15 cellular contexts compared by ENCODE assay signal in genomic region chr4:151690164-151690856, GRCh38.
DNase-seq lines count a peak whose midpoint lies in the region; TF ChIP-seq lines count a peak whose summit lies in the region.
"Had no signal": no experiment of that assay in that cellular context is flagged by ENCODE, and none has a peak within 500 bp of the region (broad histone marks: within the 10 kb centered on the region; RNA-seq: fewer than 3 reads in every experiment).

No MANE protein-coding gene starts in this region.

- peaks cover 12% of the 10 kb centered on the region for H3K36me3 Mint-ChIP-seq in endodermal cell (ENCODE audit: low read depth)

- no peaks in the 10 kb centered on the region for H3K27me3 Mint-ChIP-seq in endodermal cell (ENCODE audit: insufficient read depth)

- H3K9me2 ChIP-seq in Karpas-422 (replicated peaks; ENCODE audit: insufficient read depth, low read length) = no peaks in the 10 kb centered on the region

- no peak overlapping the region for H3K9ac ChIP-seq in Karpas-422 (ENCODE audit: low read length)
- H3K9ac ChIP-seq in endodermal cell (ENCODE audit: extremely low read depth, low read length, poor library complexity, severe bottlenecking) = no peak overlapping the region

- no peak overlapping the region for H3K4me2 ChIP-seq in Karpas-422 (ENCODE audit: low read depth, low read length, poor library complexity, severe bottlenecking)

- H3K4me3 Mint-ChIP-seq in endodermal cell = no peak overlapping the region

- no peaks in the 10 kb centered on the region for H3K36me3 ChIP-seq in Karpas-422 (ENCODE audit: insufficient read depth, low read length)
- no peaks in the 10 kb centered on the region for H3K36me3 ChIP-seq in endodermal cell (ENCODE audit: control insufficient read depth, insufficient read depth, low read length)
- H3K36me3 ChIP-seq: pancreas had no signal

- H3K4me1 ChIP-seq in Karpas-422 (ENCODE audit: low read length) = peaks cover 12% of the 10 kb centered on the region
- peaks cover 13% of the 10 kb centered on the region for H3K4me1 ChIP-seq in endodermal cell (ENCODE audit: control insufficient read depth, insufficient read depth, low read length)
- H3K4me1 ChIP-seq: pancreas had no signal

- no peaks in the 10 kb centered on the region for H3K9me3 Mint-ChIP-seq in endodermal cell

- no peaks in the 10 kb centered on the region for H4K20me1 ChIP-seq in Karpas-422 (ENCODE audit: insufficient read depth, low read depth, low read length)

- no peaks in the 10 kb centered on the region for H3K79me2 ChIP-seq in Karpas-422 (ENCODE audit: low read length)

- H3K27ac Mint-ChIP-seq in endodermal cell = peak overlapping the region; percentile 6

- no peak overlapping the region for H2AFZ ChIP-seq in Karpas-422 (ENCODE audit: low read length)

- WGBS in endodermal cell (ENCODE audit: insufficient coverage in 1 of 2, insufficient read length in 1 of 2), 2 experiments = 78% methylated on average over 4 of the region's 4 CpGs; no CpG with 5 or more reads in 1 of the 2 experiments

- no peak for TF ChIP-seq CTCF in AG04449 (IDR thresholded peaks at IDR 0.05; ENCODE audit: insufficient read depth, low read length, missing control alignments)
- TF ChIP-seq CTCF in endodermal cell (conservative IDR thresholded peaks at IDR 0.05) = no peak

- H3K27me3 ChIP-seq in Karpas-422 (ENCODE audit: low read length) (no peaks in the 10 kb centered on the region), endodermal cell (ENCODE audit: control insufficient read depth, insufficient read depth, low read length, poor library complexity, severe bottlenecking) (no peaks in the 10 kb centered on the region)
- H3K27me3 ChIP-seq: pancreas had no signal

- CTCF ChIA-PET in AG04449 (lab: Yijun Ruan, JAX) = interaction anchor here (1.1 to 2.1 kb wide), 2 partner anchors 15 to 414 kb away, joined by 3 to 7 read pairs; partner anchors contain the start of gene PRSS48

- no peak overlapping the region for H3K27ac ChIP-seq in Karpas-422 (ENCODE audit: low read length)
- peak overlapping the region; percentile 65 for H3K27ac ChIP-seq in endodermal cell (ENCODE audit: low read depth, low read length)
- H3K27ac ChIP-seq: pancreas had no signal

- H3K9me3 ChIP-seq in Karpas-422 (ENCODE audit: low read length) = no peaks in the 10 kb centered on the region
- no peaks in the 10 kb centered on the region for H3K9me3 ChIP-seq in endodermal cell (ENCODE audit: control insufficient read depth, low read length)
- H3K9me3 ChIP-seq: pancreas had no signal

- DNase-seq in AG04449 (ENCODE audit: low read depth, low spot score) = peak; percentile 29
- peak; percentile 51 for DNase-seq in Karpas-422
- no peak for DNase-seq in endodermal cell
- peak; percentile 41 for DNase-seq in myocyte (ENCODE audit: low read depth)
- DNase-seq in islet precursor cell = no peak
- no peak for DNase-seq in NCI-H1694 treated with DMSO at 0.1 percent for 48 hours (lab: John Stamatoyannopoulos, UW)
- DNase-seq in NCI-H345 treated with DMSO at 0.1 percent for 48 hours (lab: John Stamatoyannopoulos, UW; ENCODE audit: unreplicated experiment) = no peak
- no peak for DNase-seq in H4 (ENCODE audit: low spot score)
- DNase-seq: activated CD4-positive, alpha-beta T cell treated with anti-CD3 and anti-CD28 coated beads for 1 hour; activated gamma-delta T cell treated with Interleukin-2 at 50 U/mL for 16 hours; AML-193; effector memory CD4-positive, alpha-beta T cell; GDM1; KG1; pancreas had no signal

- POLR2A ChIA-PET in AG04449 (lab: Yijun Ruan, JAX) = interaction anchor here (0.6 kb wide), 2 partner anchors 13 to 18 kb away, joined by 3 read pairs; no protein-coding TSS in a partner anchor

- H3K4me1 Mint-ChIP-seq in endodermal cell = peaks cover 7% of the 10 kb centered on the region

- H3K4me3 ChIP-seq in AG04449 (ENCODE audit: low read depth, low read length) = no peak overlapping the region; the same call in 1 of the 2 replicates
- H3K4me3 ChIP-seq in Karpas-422 (ENCODE audit: low read length) = no peak overlapping the region
- H3K4me3 ChIP-seq in endodermal cell (ENCODE audit: low read length) = no peak overlapping the region
- H3K4me3 ChIP-seq: pancreas had no signal

Comparison
In these comparisons a context has a peak if more than half of its experiments do, and no peak if none do; other contexts are left out.
1. DNase-seq: peak in AG04449 (single experiment), Karpas-422 (single experiment) and myocyte (single experiment); none in endodermal cell (single experiment), islet precursor cell (single experiment), NCI-H1694 treated with DMSO at 0.1 percent for 48 hours (single experiment), NCI-H345 treated with DMSO at 0.1 percent for 48 hours (single experiment) and H4 (single experiment).